Comparison of ENCODE assay signal across 8 cellular contexts in genomic region chr2:169823996-169824372, GRCh38. TPM values are rescaled to one million over a fixed set of nuclear protein-coding genes. Genes with fewer than 3 reads are reported as not detected.
DNase-seq lines count a peak whose midpoint lies in the region; ATAC-seq and TF ChIP-seq lines count a peak whose summit lies in the region.

No MANE protein-coding gene starts in this region.

- WGBS in endodermal cell (ENCODE audit: insufficient coverage in 1 of 2, insufficient read length in 1 of 2), 2 experiments: 35 to 43% methylated on average over 2 to 4 of the region's 4 CpGs

- no peaks in the 10 kb centered on the region for H3K27me3 Mint-ChIP-seq in Calu3 (ENCODE audit: unreplicated experiment)
- H3K27me3 Mint-ChIP-seq in endodermal cell (ENCODE audit: insufficient read depth): peaks cover 4% of the 10 kb centered on the region

- DNase-seq in Calu3: no peak
- peak; percentile 69 for DNase-seq in NCI-H526 treated with DMSO at 0.1 percent for 48 hours (lab: John Stamatoyannopoulos, UW)
- DNase-seq in endodermal cell: no peak
- DNase-seq in AG08395 (ENCODE audit: low spot score): no peak
- DNase-seq in occipital lobe (lab: John Stamatoyannopoulos, UW): no peak
- no peak for DNase-seq in stimulated activated CD4-positive, alpha-beta T cell treated with anti-CD3 and anti-CD28 coated beads, Interleukin-1b, Interleukin-23, amount 100 ng/mL, for 48 hours

- H3K9me3 Mint-ChIP-seq in Calu3 (ENCODE audit: low read depth, unreplicated experiment): peaks cover 2% of the 10 kb centered on the region
- H3K9me3 Mint-ChIP-seq in endodermal cell: no peaks in the 10 kb centered on the region

- CTCF ChIA-PET in Calu3 (lab: Charles Lee): no interaction called here

- peaks cover 40% of the 10 kb centered on the region for H3K4me1 Mint-ChIP-seq in Calu3 (ENCODE audit: low read depth, unreplicated experiment)
- H3K4me1 Mint-ChIP-seq in endodermal cell: peaks cover 18% of the 10 kb centered on the region

- H3K36me3 Mint-ChIP-seq in Calu3 (ENCODE audit: insufficient read depth, unreplicated experiment) (peaks cover 61% of the 10 kb centered on the region), endodermal cell (ENCODE audit: low read depth) (peaks cover 23% of the 10 kb centered on the region)

- no peak for TF ChIP-seq CTCF in Calu3 (IDR thresholded peaks at IDR 0.05; ENCODE audit: unreplicated experiment)
- no peak for TF ChIP-seq CTCF in endodermal cell (conservative IDR thresholded peaks at IDR 0.05)
- no peak for TF ChIP-seq CTCF in neutrophil (IDR thresholded peaks at IDR 0.05)

- H3K4me3 ChIP-seq in endodermal cell (ENCODE audit: low read length) (peak overlapping the region; percentile 92), neutrophil (ENCODE audit: low read depth in 1 of 2, low read length in 1 of 2) (peak overlapping the region; percentile 70 to 88)

- H3K4me3 Mint-ChIP-seq in Calu3 (ENCODE audit: low read depth, unreplicated experiment): peak overlapping the region; percentile 90
- H3K4me3 Mint-ChIP-seq in endodermal cell: peak overlapping the region; percentile 86

- H3K27me3 ChIP-seq in endodermal cell (ENCODE audit: control insufficient read depth, insufficient read depth, low read length, poor library complexity, severe bottlenecking) (no peaks in the 10 kb centered on the region), neutrophil (no peaks in the 10 kb centered on the region)

- intact Hi-C loops in Calu3 (cut with micrococcal nuclease; ENCODE audit: unreplicated experiment): loop anchor here (2.0 kb wide), 1 partner anchor 105 kb away; no protein-coding TSS in a partner anchor

- H3K9ac ChIP-seq in endodermal cell (ENCODE audit: extremely low read depth, low read length, poor library complexity, severe bottlenecking): peak overlapping the region; percentile 58

- TSS peak; percentile 64 for BruUV-seq in Calu3 (replicated peaks; lab: Mats Ljungman, UMichigan)

- ATAC-seq in GM19351 (IDR thresholded peaks at IDR 0.05; ENCODE audit: unreplicated experiment): no peak

- H3K27ac Mint-ChIP-seq in Calu3 (ENCODE audit: unreplicated experiment) (peak overlapping the region; percentile 40), endodermal cell (peak overlapping the region; percentile 59)

- peaks cover 2% of the 10 kb centered on the region for H3K4me1 ChIP-seq in endodermal cell (ENCODE audit: control insufficient read depth, insufficient read depth, low read length)
- H3K4me1 ChIP-seq in neutrophil (ENCODE audit: control insufficient read depth in 1 of 2, insufficient read depth in 1 of 2, low read depth in 1 of 2, low read length in 1 of 2): peaks cover 25 to 29% of the 10 kb centered on the region in 2 experiments

- H3K27ac ChIP-seq in endodermal cell (ENCODE audit: low read depth, low read length) (no peak overlapping the region), neutrophil (peak overlapping the region; percentile 64)

- peaks cover 28% of the 10 kb centered on the region for H3K36me3 ChIP-seq in endodermal cell (ENCODE audit: control insufficient read depth, insufficient read depth, low read length)
- peaks cover 8% of the 10 kb centered on the region for H3K36me3 ChIP-seq in neutrophil

- H3K9me3 ChIP-seq in endodermal cell (ENCODE audit: control insufficient read depth, low read length) (no peaks in the 10 kb centered on the region), neutrophil (no peaks in the 10 kb centered on the region)

RNA-seq across cellular contexts. Expression of gene METTL5, which starts 0.7 kb away (rescaled TPM):
- total RNA-seq in Calu3 (2022) (63.1 and 68.2 TPM in 2 replicates), endodermal cell (100 to 1,000 TPM in 1 of 2 donors, 10 to 100 TPM in 1; 76.1 to 102 TPM), occipital lobe (37.1 TPM)
- polyA plus RNA-seq in endodermal cell (2013, experiment 1 of 2): 76.9 TPM
- polyA plus RNA-seq in endodermal cell (2013, experiment 2 of 2): 85.6 TPM

RNA-seq across cellular contexts. Expression of gene UBR3, which starts 3.3 kb away (rescaled TPM):
- 30.6 and 33.1 TPM in 2 replicates for total RNA-seq in Calu3 (2022)
- total RNA-seq in endodermal cell: 10 to 100 TPM; 20.4 to 24.8 TPM
- 16.7 TPM for polyA plus RNA-seq in endodermal cell (2013, experiment 1 of 2)
- 16.4 TPM for polyA plus RNA-seq in endodermal cell (2013, experiment 2 of 2)
- 135 TPM for total RNA-seq in occipital lobe

RNA-seq across cellular contexts. Expression of gene SSB, which starts 25.3 kb away (rescaled TPM):
- total RNA-seq in Calu3 (2022): 143 TPM in 2 replicates
- total RNA-seq in endodermal cell: 100 to 1,000 TPM; 182 to 208 TPM
- 153 TPM for polyA plus RNA-seq in endodermal cell (2013, experiment 1 of 2)
- polyA plus RNA-seq in endodermal cell (2013, experiment 2 of 2): 151 TPM
- total RNA-seq in occipital lobe: 88.1 TPM
